Comparison of ENCODE assay signal across 8 cellular contexts in genomic region chr17:7476474-7476873, GRCh38. TPM values are rescaled to one million over a fixed set of nuclear protein-coding genes. Genes with fewer than 3 reads are reported as not detected.
DNase-seq lines count a peak whose midpoint lies in the region; ATAC-seq and TF ChIP-seq lines count a peak whose summit lies in the region.

No MANE protein-coding gene starts in this region.

- H3K27ac Mint-ChIP-seq in mesothelial cell of epicardium: peak overlapping the region; percentile 98

- H3K4me1 ChIP-seq in IMR-90 (ENCODE audit: control insufficient read depth, insufficient read depth, low read length) (peaks cover 22% of the 10 kb centered on the region), mammary epithelial cell (ENCODE audit: insufficient read depth, low read length) (peaks cover 45% of the 10 kb centered on the region)

- H3K9me3 ChIP-seq in IMR-90 (ENCODE audit: control insufficient read depth, insufficient read depth, low read length) (no peaks in the 10 kb centered on the region), mammary epithelial cell (replicated peaks; ENCODE audit: insufficient read depth, low read length) (no peaks in the 10 kb centered on the region)

- whole genome bisulfite sequencing in IMR-90 (ENCODE audit: extremely low coverage in 2 of 2, insufficient read length in 1 of 2), 2 experiments: no CpG with 5 or more reads among the region's 3 CpGs
- WGBS in mammary epithelial cell (ENCODE audit: low coverage, missing lambda C conversion rate): 0% methylated on average over 3 of the region's 3 CpGs

- H3K4me2 ChIP-seq in IMR-90 (ENCODE audit: low read depth, low read length) (peak overlapping the region; percentile 1; the same call in 1 of the 2 replicates), mammary epithelial cell (ENCODE audit: insufficient read depth, low read depth, low read length) (peak overlapping the region; percentile 98)

- peak overlapping the region; percentile 89 for H2AK5ac ChIP-seq in IMR-90 (ENCODE audit: low read depth, low read length)

- H3K36me3 ChIP-seq in IMR-90 (ENCODE audit: control insufficient read depth, insufficient read depth, low read length): peaks cover 5% of the 10 kb centered on the region; the same call in 1 of the 2 replicates
- no peaks in the 10 kb centered on the region for H3K36me3 ChIP-seq in mammary epithelial cell (ENCODE audit: insufficient read depth, low read length)

- peak overlapping the region; percentile 91; the same call in 1 of the 2 replicates for H3K27ac ChIP-seq in IMR-90 (ENCODE audit: insufficient read depth, low read length)
- peak overlapping the region; percentile 67 for H3K27ac ChIP-seq in mammary epithelial cell (ENCODE audit: insufficient read depth, low read depth, low read length)

- POLR2A ChIA-PET in IMR-90 (lab: Charles Lee; ENCODE audit: unreplicated experiment): interaction anchor here (0.6 to 0.7 kb wide), 2 partner anchors 8 to 10 kb away, joined by 4 to 5 read pairs; no protein-coding TSS in a partner anchor

- H4K20me1 ChIP-seq in IMR-90 (ENCODE audit: insufficient read depth, low read length) (peaks cover 69% of the 10 kb centered on the region), mammary epithelial cell (ENCODE audit: insufficient read depth, low read length) (no peaks in the 10 kb centered on the region)

- BruUV-seq in IMR-90 (replicated peaks; lab: Mats Ljungman, UMichigan) (no TSS peak), mammary epithelial cell (replicated peaks; lab: Mats Ljungman, UMichigan) (no TSS peak)

- H3K79me1 ChIP-seq in IMR-90 (ENCODE audit: low read depth in 1 of 2, low read length in 2 of 2): peaks cover 5 to 69% of the 10 kb centered on the region in 2 experiments; a peak in 3 of 4 replicates

- H3K27me3 Mint-ChIP-seq in mesothelial cell of epicardium (ENCODE audit: low read depth): no peaks in the 10 kb centered on the region

- H3K18ac ChIP-seq in IMR-90 (ENCODE audit: low read depth, low read length): no peak overlapping the region

- H3K4me3 Mint-ChIP-seq in mesothelial cell of epicardium: peak overlapping the region; percentile 87

- peaks cover 29% of the 10 kb centered on the region for H3K9me1 ChIP-seq in IMR-90 (ENCODE audit: insufficient read depth, low read length)

- peak overlapping the region; percentile 45 for H2BK5ac ChIP-seq in IMR-90 (ENCODE audit: low read depth, low read length, poor library complexity, severe bottlenecking)

- peak overlapping the region; percentile 10; the same call in 1 of the 2 replicates for H4K91ac ChIP-seq in IMR-90 (ENCODE audit: insufficient read depth, low read depth, low read length)

- H3K9ac ChIP-seq in IMR-90 (ENCODE audit: low read depth, low read length) (0 out of 2 replicates have a peak overlapping the region, but pooled peaks have one; percentile 7), mammary epithelial cell (ENCODE audit: insufficient read depth, low read length) (peak overlapping the region; percentile 61)

- CTCF ChIA-PET in IMR-90 (lab: Yijun Ruan, JAX): interaction anchor here (2.2 kb wide), 1 partner anchor 39 kb away, joined by 10 read pairs; no protein-coding TSS in a partner anchor
- CTCF ChIA-PET in mammary epithelial cell (lab: Charles Lee; ENCODE audit: low non-redundant PET): interaction anchor here (0.8 kb wide), 1 partner anchor 83 kb away, joined by 3 read pairs; no protein-coding TSS in a partner anchor

- no peak overlapping the region for H4K5ac ChIP-seq in IMR-90 (ENCODE audit: low read depth, low read length)

- H3K4me3 ChIP-seq in IMR-90 (ENCODE audit: insufficient read depth, low read depth, low read length) (no peak overlapping the region), mammary epithelial cell (replicated peaks in 1 of 3; ENCODE audit: insufficient read depth in 1 of 3, low read depth in 2 of 3, low read length in 3 of 3) (peak overlapping the region in 2 of 3 experiments; percentile 6 to 10)

- H3K4ac ChIP-seq in IMR-90 (ENCODE audit: low read depth, low read length): peak overlapping the region; percentile 93

- no peak for ATAC-seq in IMR-90 (ENCODE audit: low read depth)
- no peak for ATAC-seq in GM19463 (IDR thresholded peaks at IDR 0.05; ENCODE audit: unreplicated experiment)
- no peak for ATAC-seq in GM18909 (IDR thresholded peaks at IDR 0.05; ENCODE audit: poor library complexity, unreplicated experiment)

- no peak overlapping the region for H2BK120ac ChIP-seq in IMR-90 (ENCODE audit: low read depth, low read length)

- peak overlapping the region; percentile 47 for H3K14ac ChIP-seq in IMR-90 (replicated peaks; ENCODE audit: low read depth, low read length)

- no peaks in the 10 kb centered on the region for H3K9me3 Mint-ChIP-seq in mesothelial cell of epicardium

- no peak overlapping the region for H4K8ac ChIP-seq in IMR-90 (ENCODE audit: low read depth in 2 of 2, low read length in 2 of 2)

- H3K56ac ChIP-seq in IMR-90 (ENCODE audit: extremely low read depth, insufficient read depth, low read length): peak overlapping the region; percentile 40; the same call in 1 of the 2 replicates

- no peak for TF ChIP-seq RAD21 in IMR-90 (IDR thresholded peaks at IDR 0.05; ENCODE audit: low read length)

- dilution Hi-C loops in IMR-90 (cut with HindIII; ENCODE audit: low sequenced_read_pairs, unreplicated experiment): no loop called here
- dilution Hi-C loops in mammary epithelial cell (cut with HindIII; ENCODE audit: low sequenced_read_pairs): loop anchor here (5.0 kb wide), 3 partner anchors 44 to 106 kb away; partner anchors contain the start of gene MPDU1

- peak overlapping the region; percentile 39; the same call in 1 of the 2 replicates for H3K23ac ChIP-seq in IMR-90 (ENCODE audit: low read depth, low read length)

- H2BK15ac ChIP-seq in IMR-90 (ENCODE audit: low read depth, low read length): no peak overlapping the region

- no peak overlapping the region for H2BK20ac ChIP-seq in IMR-90 (ENCODE audit: low read depth, low read length)

- H3K27me3 ChIP-seq in IMR-90 (ENCODE audit: control insufficient read depth, insufficient read depth, low read length): no peaks in the 10 kb centered on the region
- no peaks in the 10 kb centered on the region for H3K27me3 ChIP-seq in mammary epithelial cell (ENCODE audit: insufficient read depth, low read length)

- intact Hi-C loops in IMR-90 (cut with micrococcal nuclease): no loop called here
- intact Hi-C loops in mammary epithelial cell (cut with micrococcal nuclease): loop anchor here (1.0 to 2.0 kb wide), 2 partner anchors 40 to 195 kb away; partner anchors contain the start of gene SLC2A4

- H2AFZ ChIP-seq in IMR-90 (replicated peaks; ENCODE audit: low read length, poor library complexity) (no peak overlapping the region), mammary epithelial cell (ENCODE audit: low read depth, low read length) (no peak overlapping the region)

- H2AK9ac ChIP-seq in IMR-90 (replicated peaks; ENCODE audit: low read depth, low read length, poor library complexity): peak overlapping the region; percentile 69

- peaks cover 83% of the 10 kb centered on the region for H3K79me2 ChIP-seq in mammary epithelial cell (ENCODE audit: insufficient read depth, low read length)

- 0 out of 2 replicates have a peak, but pooled peaks have one; percentile 6 for TF ChIP-seq POLR2A in IMR-90 (IDR thresholded peaks at IDR 0.05; ENCODE audit: low read depth, low read length)

- TF ChIP-seq CTCF in IMR-90 (conservative IDR thresholded peaks at IDR 0.05; ENCODE audit: low read depth, low read length): no peak
- no peak for TF ChIP-seq CTCF in mammary epithelial cell (conservative IDR thresholded peaks at IDR 0.05 in 1 of 2, IDR thresholded peaks at IDR 0.05 in 1 of 2; ENCODE audit: extremely low read depth in 1 of 2, insufficient read depth in 1 of 2, low read depth in 1 of 2, low read length in 2 of 2)
- TF ChIP-seq CTCF in mesothelial cell of epicardium (IDR thresholded peaks at IDR 0.05; ENCODE audit: unreplicated experiment): no peak

- in situ Hi-C loops in ACHN (cut with HindIII; ENCODE audit: low pct_ligation_motif_present, low pct_unique_long_range_greater_than_20kb, low sequenced_read_pairs): no loop called here
- in situ Hi-C loops in IMR-90 (cut with MboI; ENCODE audit: low sequenced_read_pairs): no loop called here
- in situ Hi-C loops in mammary epithelial cell (cut with MboI; ENCODE audit: low sequenced_read_pairs in 2 of 2): loop anchor here in 1 of 2 donors (5.0 kb wide), 1 partner anchor 39 kb away; the partner anchor contains the start of genes FGF11 and TMEM102

- H3K36me3 Mint-ChIP-seq in mesothelial cell of epicardium: no peaks in the 10 kb centered on the region

- DNase-seq in ACHN (peak; percentile 38), IMR-90 (peak; percentile 76), mammary epithelial cell (peak; percentile 95), mesothelial cell of epicardium (ENCODE audit: low spot score in 2 of 2, unreplicated experiment in 2 of 2) (no peak), cerebellar nuclear complex (lab: John Stamatoyannopoulos, UW) (no peak), NOMO-1 treated with dmso at 0.1 percent for 144 hours (lab: John Stamatoyannopoulos, UW; ENCODE audit: unreplicated experiment) (no peak)

- peaks cover 43% of the 10 kb centered on the region for H3K4me1 Mint-ChIP-seq in mesothelial cell of epicardium

RNA-seq across cellular contexts. Expression of gene ZBTB4, which starts 3.0 kb away (rescaled TPM):
- total RNA-seq in IMR-90 (2012; rRNA removed) (6.3 and 8.3 TPM in 2 replicates), mammary epithelial cell (10 to 100 TPM; 32.5 to 56.3 TPM), mesothelial cell of epicardium (36.4 to 40.1 TPM (median 39.7 TPM) in 3 replicates)
- polyA plus RNA-seq in IMR-90 (2012; rRNA removed) (20.1 and 20.3 TPM in 2 replicates), mammary epithelial cell (20.9 TPM)
- 12.2 and 17.4 TPM in 2 replicates for polyA plus RNA-seq in IMR-90 (2012; cell fraction: cytosol; rRNA removed)
- polyA plus RNA-seq in IMR-90 (2012; cell fraction: nucleus; rRNA removed; ENCODE audit: low replicate concordance): 49.1 and 50.3 TPM in 2 replicates
- polyA minus RNA-seq in mammary epithelial cell: 66.9 TPM

RNA-seq across cellular contexts. Expression of gene SLC35G6, which starts 4.8 kb away (rescaled TPM):
- not detected in 2 replicates for total RNA-seq in IMR-90 (2012; rRNA removed)
- not detected in 2 replicates for polyA plus RNA-seq in IMR-90 (2012; rRNA removed)
- polyA plus RNA-seq in IMR-90 (2012; cell fraction: cytosol; rRNA removed): not detected in 2 replicates
- not detected in 2 replicates for polyA plus RNA-seq in IMR-90 (2012; cell fraction: nucleus; rRNA removed; ENCODE audit: low replicate concordance)
- total RNA-seq in mammary epithelial cell: not detected
- polyA plus RNA-seq in mammary epithelial cell: not detected
- not detected for polyA minus RNA-seq in mammary epithelial cell
- not detected in 3 replicates for total RNA-seq in mesothelial cell of epicardium

RNA-seq across cellular contexts. Expression of gene POLR2A, which starts 7.7 kb away (rescaled TPM):
- total RNA-seq in IMR-90 (2012; rRNA removed) (56.4 and 56.6 TPM in 2 replicates), mammary epithelial cell (100 to 1,000 TPM; 168 to 184 TPM), mesothelial cell of epicardium (195 to 208 TPM (median 204 TPM) in 3 replicates)
- polyA plus RNA-seq in IMR-90 (2012; rRNA removed) (38.4 and 54.0 TPM in 2 replicates), mammary epithelial cell (8.6 TPM)
- 27.6 and 39.2 TPM in 2 replicates for polyA plus RNA-seq in IMR-90 (2012; cell fraction: cytosol; rRNA removed)
- polyA plus RNA-seq in IMR-90 (2012; cell fraction: nucleus; rRNA removed; ENCODE audit: low replicate concordance): 56.8 and 69.7 TPM in 2 replicates
- 461 TPM for polyA minus RNA-seq in mammary epithelial cell

RNA-seq across cellular contexts. Expression of gene CHRNB1, which starts 31.6 kb away (rescaled TPM):
- total RNA-seq in IMR-90 (2012; rRNA removed): 4.2 and 4.3 TPM in 2 replicates
- 6.0 and 6.4 TPM in 2 replicates for polyA plus RNA-seq in IMR-90 (2012; rRNA removed)
- polyA plus RNA-seq in IMR-90 (2012; cell fraction: cytosol; rRNA removed): 7.0 and 8.0 TPM in 2 replicates
- polyA plus RNA-seq in IMR-90 (2012; cell fraction: nucleus; rRNA removed; ENCODE audit: low replicate concordance): 0.76 and 1.6 TPM in 2 replicates
- total RNA-seq in mammary epithelial cell: 10 to 100 TPM; 30.2 to 35.4 TPM
- 33.8 TPM for polyA plus RNA-seq in mammary epithelial cell
- polyA minus RNA-seq in mammary epithelial cell: 10.9 TPM
- 15.9 to 17.7 TPM (median 16.0 TPM) in 3 replicates for total RNA-seq in mesothelial cell of epicardium

RNA-seq across cellular contexts. Expression of gene FGF11, which starts 37.2 kb away (rescaled TPM):
- total RNA-seq in IMR-90 (2012; rRNA removed) (0.18 and 0.28 TPM in 2 replicates), mammary epithelial cell (10 to 100 TPM; 11.2 to 20.2 TPM), mesothelial cell of epicardium (24.8 to 26.8 TPM (median 26.5 TPM) in 3 replicates)
- polyA plus RNA-seq in IMR-90 (2012; rRNA removed) (0.99 and 1.1 TPM in 2 replicates), mammary epithelial cell (16.8 TPM)
- polyA plus RNA-seq in IMR-90 (2012; cell fraction: cytosol; rRNA removed): 0.96 and 1.8 TPM in 2 replicates
- polyA plus RNA-seq in IMR-90 (2012; cell fraction: nucleus; rRNA removed; ENCODE audit: low replicate concordance): 3.8 and 3.9 TPM in 2 replicates
- polyA minus RNA-seq in mammary epithelial cell: 13.5 TPM

Comparison
In these comparisons a context has a peak if more than half of its experiments do, and no peak if none do; other contexts are left out.
1. DNase-seq: peak in ACHN (single experiment), IMR-90 (single experiment) and mammary epithelial cell (single experiment); none in mesothelial cell of epicardium (0 of 2), cerebellar nuclear complex (0 of 2) and NOMO-1 treated with dmso at 0.1 percent for 144 hours (single experiment).